Comparison of ENCODE assay signal across 3 cellular contexts in genomic region chrX:8039711-8040110, GRCh38.
DNase-seq lines count a peak whose midpoint lies in the region; FAIRE-seq and TF ChIP-seq lines count a peak whose summit lies in the region.
"Not testable (repeated sequence)": the region's sequence is repeated elsewhere in the genome, so short reads cannot be mapped to it uniquely, and the experiment has no call there.

No MANE protein-coding gene starts in this region.

- H3K27ac ChIP-seq in WERI-Rb-1 = not testable (repeated sequence)
- peak overlapping the region in 2 of 3 donors; percentile 7 to 39 for H3K27ac ChIP-seq in thyroid gland

- H3K4me1 ChIP-seq in thyroid gland = peaks cover 0 to 15% of the 10 kb centered on the region in 2 donors

- intact Hi-C loops in thyroid gland (cut with DNase I) = not testable (repeated sequence)

- not testable (repeated sequence) for H3K9me3 ChIP-seq in WERI-Rb-1 (ENCODE audit: severe bottlenecking); thyroid gland

- TF ChIP-seq POLR2A in thyroid gland (IDR thresholded peaks at IDR 0.05) = not testable (repeated sequence)

- not testable (repeated sequence) for H3K36me3 ChIP-seq in WERI-Rb-1, thyroid gland

- FAIRE-seq in colon (lab: Jason Lieb, UNC) = peak; percentile 24

- WGBS in thyroid gland, 2 donors = 43 to 86% methylated on average over 7 of the region's 7 CpGs

- TF ChIP-seq CTCF in WERI-Rb-1 (IDR thresholded peaks at IDR 0.05; ENCODE audit: low read depth, low read length); thyroid gland (IDR thresholded peaks at IDR 0.05): not testable (repeated sequence)

- peak; percentile 52 for DNase-seq in WERI-Rb-1
- DNase-seq in thyroid gland = peak; percentile 48 to 58

- not testable (repeated sequence) for H3K27me3 ChIP-seq in WERI-Rb-1 (ENCODE audit: insufficient read depth, low read depth, severe bottlenecking); thyroid gland

- not testable (repeated sequence) for H3K4me3 ChIP-seq in WERI-Rb-1 (ENCODE audit: low read depth, low read length); thyroid gland (replicated peaks in 1 of 3)
